In the genomic region with DNA sequence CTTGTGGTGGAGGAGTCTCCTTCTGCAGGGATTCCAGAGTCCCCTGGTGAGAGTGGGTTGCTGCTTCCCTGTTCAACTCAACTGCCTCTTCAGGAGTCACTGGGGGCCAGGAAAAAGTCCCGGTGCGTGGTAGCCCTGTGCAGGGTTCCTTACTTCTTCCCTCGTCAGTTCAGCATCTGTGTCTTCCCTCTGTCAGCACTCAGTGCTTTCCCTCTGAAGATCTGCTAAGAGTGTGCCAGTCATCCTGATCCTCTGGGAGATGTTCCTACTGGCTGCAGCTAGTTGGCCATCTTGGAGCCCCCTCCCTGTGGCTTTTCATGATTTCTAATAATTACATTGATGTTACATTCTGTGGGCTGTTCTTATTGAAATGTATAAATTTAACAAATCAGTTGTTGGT, we compare ENCODE assay signal across 17 cellular contexts. TPM values are rescaled to one million over a fixed set of nuclear protein-coding genes. Genes with fewer than 3 reads are reported as not detected.
DNase-seq lines count a peak whose midpoint lies in the region; ATAC-seq, FAIRE-seq and TF ChIP-seq lines count a peak whose summit lies in the region.
"Had no signal": no experiment of that assay in that cellular context is flagged by ENCODE, and none has a peak within 500 bp of the region (broad histone marks: within the 10 kb centered on the region; RNA-seq: fewer than 3 reads in every experiment).

No MANE protein-coding gene starts in this region.

- 0 out of 6 replicates have a peak overlapping the region, but pooled peaks of 1 of the 2 experiments have one; percentile 12 for H3K27ac ChIP-seq in A549
- H3K27ac ChIP-seq in Karpas-422 (ENCODE audit: low read length), result peak overlapping the region; percentile 78
- H3K27ac ChIP-seq in heart right ventricle, result peak overlapping the region in 7 of 10 donors; percentile 36 to 79 (median 55)
- H3K27ac ChIP-seq in neural progenitor cell, result peak overlapping the region; percentile 56
- H3K27ac ChIP-seq: GM23248 had no signal

- H3K79me2 ChIP-seq in Karpas-422 (ENCODE audit: low read length) (peaks cover 96% of the 10 kb centered on the region), neural progenitor cell (ENCODE audit: low read depth) (peaks cover 97% of the 10 kb centered on the region)

- TF ChIP-seq EP300 in A549 (IDR thresholded peaks at IDR 0.05), result no peak

- H3K9ac ChIP-seq in Karpas-422 (ENCODE audit: low read length) (peak overlapping the region; percentile 49), neural progenitor cell (no peak overlapping the region)
- H3K9ac ChIP-seq: GM23248 had no signal

- peaks cover 4% of the 10 kb centered on the region; the same call in 1 of the 2 replicates for H3K36me3 ChIP-seq in Karpas-422 (ENCODE audit: insufficient read depth, low read length)
- H3K36me3 ChIP-seq in heart right ventricle, result peaks cover 0 to 4% (median 0%) of the 10 kb centered on the region in 9 donors
- H3K36me3 ChIP-seq in neural progenitor cell, result no peaks in the 10 kb centered on the region

- no peaks in the 10 kb centered on the region for H3F3A ChIP-seq in neural progenitor cell (ENCODE audit: low read depth)

- peak overlapping the region; percentile 67 for H3K27ac Mint-ChIP-seq in neural progenitor cell
- no peak overlapping the region for H3K27ac Mint-ChIP-seq in activated T-cell treated with anti-CD3 and anti-CD28 coated beads, Interleukin-2, amount 50 U/mL, for 24 hours
- H3K27ac Mint-ChIP-seq: CD4-positive, alpha-beta T cell had no signal

- peaks cover 4% of the 10 kb centered on the region for H3K4me1 Mint-ChIP-seq in neural progenitor cell
- peaks cover 2% of the 10 kb centered on the region for H3K4me1 Mint-ChIP-seq in activated T-cell treated with anti-CD3 and anti-CD28 coated beads, Interleukin-2, amount 50 U/mL, for 24 hours (ENCODE audit: low read depth)

- no peak overlapping the region for H3K4me2 ChIP-seq in A549
- H3K4me2 ChIP-seq in Karpas-422 (ENCODE audit: low read depth, low read length, poor library complexity, severe bottlenecking), result peak overlapping the region; percentile 64
- H3K4me2 ChIP-seq in neural progenitor cell, result no peak overlapping the region

- H3K4me1 ChIP-seq in A549 (peaks cover 19% of the 10 kb centered on the region), Karpas-422 (ENCODE audit: low read length) (peaks cover 61% of the 10 kb centered on the region), heart right ventricle (peaks cover 9 to 33% (median 14%) of the 10 kb centered on the region in 9 donors), neural progenitor cell (peaks cover 8% of the 10 kb centered on the region)

- no peak for DNase-seq in A549 (ENCODE audit: low read depth in 1 of 2, low spot score in 1 of 2)
- no peak for DNase-seq in Karpas-422
- DNase-seq in heart right ventricle, result no peak
- no peak for DNase-seq in neural progenitor cell (ENCODE audit: low spot score)
- DNase-seq in NCI-H2171 (lab: John Stamatoyannopoulos, UW), result no peak
- DNase-seq in hippocampal formation (lab: John Stamatoyannopoulos, UW), result no peak
- DNase-seq in activated T-cell treated with anti-CD3 and anti-CD28 coated beads, Interleukin-2, amount 50 U/mL, for 24 hours, result no peak
- DNase-seq: Caco-2; CD4-positive, alpha-beta T cell; GF-D8; GM23248; KBM-7; NCI-H187 treated with DMSO at 0.1 percent for 48 hours; NCI-H226; NCI-H524; NCI-H82; OCI-M1 had no signal

- 88% methylated on average over 3 of the region's 3 CpGs for WGBS in A549 (ENCODE audit: missing lambda C conversion rate)
- WGBS in heart right ventricle, 2 donors, result 38 to 45% methylated on average over 3 of the region's 3 CpGs

- TF ChIP-seq RAD21 in A549 (conservative IDR thresholded peaks at IDR 0.05 in 1 of 2, IDR thresholded peaks at IDR 0.05 in 1 of 2), result no peak

- FAIRE-seq in A549 (lab: Jason Lieb, UNC), result no peak

- H3K36me3 Mint-ChIP-seq in neural progenitor cell, result peaks cover 30% of the 10 kb centered on the region
- peaks cover 6% of the 10 kb centered on the region for H3K36me3 Mint-ChIP-seq in activated T-cell treated with anti-CD3 and anti-CD28 coated beads, Interleukin-2, amount 50 U/mL, for 24 hours (ENCODE audit: low read depth)

- ATAC-seq in A549 (peak; percentile 34 to 59; a peak in 3 of 6 replicates), heart right ventricle (peak in 3 of 8 donors; percentile 4 to 18 (median 12))

- H4K20me1 ChIP-seq in Karpas-422 (ENCODE audit: insufficient read depth, low read depth, low read length) (no peaks in the 10 kb centered on the region), neural progenitor cell (ENCODE audit: low read depth) (peaks cover 18% of the 10 kb centered on the region)

- no peaks in the 10 kb centered on the region for H3K9me2 ChIP-seq in Karpas-422 (replicated peaks; ENCODE audit: insufficient read depth, low read length)

- intact Hi-C loops in heart right ventricle (cut with DNase I), result no loop called here

- CTCF ChIA-PET in A549 (lab: Yijun Ruan, JAX), result interaction anchor here (0.6 kb wide), 1 partner anchor 481 kb away, joined by 3 read pairs; no protein-coding TSS in a partner anchor

- H3K9me3 ChIP-seq in A549 (no peaks in the 10 kb centered on the region), Karpas-422 (ENCODE audit: low read length) (no peaks in the 10 kb centered on the region), heart right ventricle (peaks cover 0 to 4% (median 0%) of the 10 kb centered on the region in 11 donors), neural progenitor cell (ENCODE audit: low read depth) (no peaks in the 10 kb centered on the region)
- H3K9me3 ChIP-seq: Caco-2 had no signal

- no peak for TF ChIP-seq POLR2A in A549 (IDR thresholded peaks at IDR 0.05; ENCODE audit: low read length)

- no peak overlapping the region for H2AFZ ChIP-seq in Karpas-422 (ENCODE audit: low read length)
- no peak overlapping the region for H2AFZ ChIP-seq in neural progenitor cell (replicated peaks)
- H2AFZ ChIP-seq: GM23248 had no signal

- no peaks in the 10 kb centered on the region for H3K27me3 Mint-ChIP-seq in neural progenitor cell (ENCODE audit: insufficient read depth, low read depth)
- H3K27me3 Mint-ChIP-seq in activated T-cell treated with anti-CD3 and anti-CD28 coated beads, Interleukin-2, amount 50 U/mL, for 24 hours, result no peaks in the 10 kb centered on the region
- H3K27me3 Mint-ChIP-seq: CD4-positive, alpha-beta T cell had no signal

- H3K27me3 ChIP-seq in Karpas-422 (ENCODE audit: low read length), result no peaks in the 10 kb centered on the region
- H3K27me3 ChIP-seq in heart right ventricle, result no peaks in the 10 kb centered on the region
- H3K27me3 ChIP-seq in neural progenitor cell, result no peaks in the 10 kb centered on the region

- H3K9me3 Mint-ChIP-seq in neural progenitor cell, result peaks cover 15% of the 10 kb centered on the region
- H3K9me3 Mint-ChIP-seq in activated T-cell treated with anti-CD3 and anti-CD28 coated beads, Interleukin-2, amount 50 U/mL, for 24 hours, result no peaks in the 10 kb centered on the region
- H3K9me3 Mint-ChIP-seq: CD4-positive, alpha-beta T cell had no signal

- POLR2A ChIA-PET in A549 (lab: Yijun Ruan, JAX), result no interaction called here

- H3K4me3 Mint-ChIP-seq in neural progenitor cell, result no peak overlapping the region
- H3K4me3 Mint-ChIP-seq in activated T-cell treated with anti-CD3 and anti-CD28 coated beads, Interleukin-2, amount 50 U/mL, for 24 hours, result no peak overlapping the region
- H3K4me3 Mint-ChIP-seq: CD4-positive, alpha-beta T cell had no signal

- H3K4me3 ChIP-seq in A549 (no peak overlapping the region), Karpas-422 (ENCODE audit: low read length) (no peak overlapping the region), heart right ventricle (no peak overlapping the region), neural progenitor cell (no peak overlapping the region)
- H3K4me3 ChIP-seq: GM23248 had no signal

- TF ChIP-seq CTCF in A549 (IDR thresholded peaks at IDR 0.05) (no peak), heart right ventricle (IDR thresholded peaks at IDR 0.05) (no peak), neural progenitor cell (IDR thresholded peaks at IDR 0.05) (no peak)

TF ChIP-seq in A549, 52 proteins besides CTCF, POLR2A, EP300 and RAD21 (continues in another document):
- TF ChIP-seq, protein P1, sequence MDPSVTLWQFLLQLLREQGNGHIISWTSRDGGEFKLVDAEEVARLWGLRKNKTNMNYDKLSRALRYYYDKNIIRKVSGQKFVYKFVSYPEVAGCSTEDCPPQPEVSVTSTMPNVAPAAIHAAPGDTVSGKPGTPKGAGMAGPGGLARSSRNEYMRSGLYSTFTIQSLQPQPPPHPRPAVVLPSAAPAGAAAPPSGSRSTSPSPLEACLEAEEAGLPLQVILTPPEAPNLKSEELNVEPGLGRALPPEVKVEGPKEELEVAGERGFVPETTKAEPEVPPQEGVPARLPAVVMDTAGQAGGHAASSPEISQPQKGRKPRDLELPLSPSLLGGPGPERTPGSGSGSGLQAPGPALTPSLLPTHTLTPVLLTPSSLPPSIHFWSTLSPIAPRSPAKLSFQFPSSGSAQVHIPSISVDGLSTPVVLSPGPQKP (IDR thresholded peaks at IDR 0.05; ENCODE audit: low read depth, low read length), result no peak
- no peak for TF ChIP-seq JUN (IDR thresholded peaks at IDR 0.05)
- no peak for TF ChIP-seq KDM5A (IDR thresholded peaks at IDR 0.05)
- TF ChIP-seq MYC (IDR thresholded peaks at IDR 0.05; ENCODE audit: borderline replicate concordance, low read length), result no peak
- no peak for TF ChIP-seq RCOR1 (IDR thresholded peaks at IDR 0.05; ENCODE audit: low read depth, low read length)
- TF ChIP-seq ZFP36 (IDR thresholded peaks at IDR 0.05; ENCODE audit: borderline replicate concordance, partially characterized antibody), result no peak
- no peak for TF ChIP-seq MAFK (IDR thresholded peaks at IDR 0.05; ENCODE audit: partially characterized antibody)
- no peak for TF ChIP-seq HOXA7 (CRISPR knock-in tag; IDR thresholded peaks at IDR 0.05)
- TF ChIP-seq, protein P2, sequence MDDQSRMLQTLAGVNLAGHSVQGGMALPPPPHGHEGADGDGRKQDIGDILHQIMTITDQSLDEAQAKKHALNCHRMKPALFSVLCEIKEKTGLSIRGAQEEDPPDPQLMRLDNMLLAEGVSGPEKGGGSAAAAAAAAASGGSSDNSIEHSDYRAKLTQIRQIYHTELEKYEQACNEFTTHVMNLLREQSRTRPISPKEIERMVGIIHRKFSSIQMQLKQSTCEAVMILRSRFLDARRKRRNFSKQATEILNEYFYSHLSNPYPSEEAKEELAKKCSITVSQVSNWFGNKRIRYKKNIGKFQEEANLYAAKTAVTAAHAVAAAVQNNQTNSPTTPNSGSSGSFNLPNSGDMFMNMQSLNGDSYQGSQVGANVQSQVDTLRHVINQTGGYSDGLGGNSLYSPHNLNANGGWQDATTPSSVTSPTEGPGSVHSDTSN (IDR thresholded peaks at IDR 0.05), result no peak

RNA-seq across cellular contexts. Expression of a gene that starts 36.5 kb away (rescaled TPM):
- polyA plus RNA-seq in A549 (2011; rRNA removed), result 73.2 and 82.5 TPM in 2 replicates
- 16.5 and 17.0 TPM in 2 replicates for polyA plus RNA-seq in A549 (2012; cell fraction: cytosol; rRNA removed)
- polyA plus RNA-seq in A549 (2012; cell fraction: nucleus; rRNA removed), result 16.4 and 20.9 TPM in 2 replicates
- polyA plus RNA-seq in A549 (2017; fragmentation: RNase III; extraction: RNeasy Plus Mini Kit Qiagen cat#74134 plus additional on column Dnase treatment), result 15.9 to 17.6 TPM (median 16.6 TPM) in 3 replicates
- 144 and 186 TPM in 2 replicates for polyA minus RNA-seq in A549 (2011; rRNA and poly(A)+ RNA removed)
- 56.6 and 164 TPM in 2 replicates for total RNA-seq in Karpas-422 (2014; rRNA removed; shearing (Covaris generic); ENCODE audit: low replicate concordance)
- total RNA-seq in heart right ventricle, result 10 to 100 TPM; 41.9 to 71.0 (median 58.9) TPM
- 1 to 10 TPM; 4.2 to 7.6 TPM for polyA plus RNA-seq in heart right ventricle
- 51.1 and 54.8 TPM in 2 replicates for total RNA-seq in neural progenitor cell (ENCODE audit: low replicate concordance)
